Comparison of ENCODE assay signal across 9 cellular contexts in genomic region chr6:140586426-140587061, GRCh38.
A peak's percentile ranks its signal among the peaks of the same experiment; 100 is the strongest.
DNase-seq lines count a peak whose midpoint lies in the region; TF ChIP-seq lines count a peak whose summit lies in the region.
"Had no signal": no experiment of that assay in that cellular context is flagged by ENCODE, and none has a peak within 500 bp of the region (broad histone marks: within the 10 kb centered on the region; RNA-seq: fewer than 3 reads in every experiment).

No MANE protein-coding gene starts in this region.

- H3K27ac Mint-ChIP-seq in activated naive CD4-positive, alpha-beta T cell treated with anti-CD3 and anti-CD28 coated beads, Interleukin-2, amount 10 ng/mL, durations not matched to agents 7 days and 5 days, result no peak overlapping the region
- H3K27ac Mint-ChIP-seq in H9, result 0 out of 7 replicates have a peak overlapping the region, but pooled peaks of 1 of the 3 experiments have one; percentile 8

- no peak overlapping the region for H2BK5ac ChIP-seq in H9 (ENCODE audit: insufficient read length, low read length)

- H4K8ac ChIP-seq in H9 (replicated peaks; ENCODE audit: insufficient read length, low read depth, low read length), result no peak overlapping the region

- no peaks in the 10 kb centered on the region for H3K9me3 Mint-ChIP-seq in activated naive CD4-positive, alpha-beta T cell treated with anti-CD3 and anti-CD28 coated beads, Interleukin-2, amount 10 ng/mL, durations not matched to agents 7 days and 5 days
- H3K9me3 Mint-ChIP-seq in H9, result peaks cover 0 to 5% of the 10 kb centered on the region in 2 experiments; a peak in 3 of 5 replicates

- H3K36me3 Mint-ChIP-seq in activated naive CD4-positive, alpha-beta T cell treated with anti-CD3 and anti-CD28 coated beads, Interleukin-2, amount 10 ng/mL, durations not matched to agents 7 days and 5 days, result no peaks in the 10 kb centered on the region
- H3K36me3 Mint-ChIP-seq in H9 (ENCODE audit: insufficient read depth in 1 of 3, low read depth in 3 of 3), result peaks cover 0 to 1% (median 0%) of the 10 kb centered on the region in 3 experiments; a peak in 1 of 7 replicates

- no peak overlapping the region for H3K18ac ChIP-seq in H9 (ENCODE audit: insufficient read length, low read depth, low read length)

- no peak overlapping the region for H3K4me2 ChIP-seq in H9 (ENCODE audit: insufficient read depth, insufficient read length, low read length)

- H2AFZ ChIP-seq in H9 (ENCODE audit: low read length), result no peak overlapping the region

- CTCF ChIA-PET in activated naive CD4-positive, alpha-beta T cell treated with anti-CD3 and anti-CD28 coated beads, Interleukin-2, amount 10 ng/mL, durations not matched to agents 7 days and 5 days (lab: Charles Lee), result interaction anchor here (1.2 kb wide), 1 partner anchor 1217 kb away, joined by 3 read pairs; no protein-coding TSS in a partner anchor

- peaks cover 35% of the 10 kb centered on the region for H3K4me1 Mint-ChIP-seq in activated naive CD4-positive, alpha-beta T cell treated with anti-CD3 and anti-CD28 coated beads, Interleukin-2, amount 10 ng/mL, durations not matched to agents 7 days and 5 days
- H3K4me1 Mint-ChIP-seq in H9, result no peaks in the 10 kb centered on the region

- no peak overlapping the region for H3T11ph ChIP-seq in H9 (ENCODE audit: low read length)

- H3K56ac ChIP-seq in H9 (ENCODE audit: insufficient read length, low read depth, low read length), result no peak overlapping the region

- H3K14ac ChIP-seq in H9 (ENCODE audit: insufficient read depth, low read length), result no peak overlapping the region

- H3K23ac ChIP-seq in H9 (ENCODE audit: insufficient read length, low read depth, low read length), result no peak overlapping the region

- H3K27me3 ChIP-seq in H9 (ENCODE audit: insufficient read depth, low read length), result no peaks in the 10 kb centered on the region
- H3K27me3 ChIP-seq: cardiac muscle cell had no signal

- H3K79me1 ChIP-seq in H9 (ENCODE audit: insufficient read depth, low read depth, low read length, poor library complexity, severe bottlenecking), result no peaks in the 10 kb centered on the region

- H2BK15ac ChIP-seq in H9 (ENCODE audit: low read depth, low read length), result no peak overlapping the region

- no peaks in the 10 kb centered on the region for H4K20me1 ChIP-seq in H9 (ENCODE audit: control insufficient read depth, insufficient read depth, insufficient read length)

- no peak overlapping the region for H2AK5ac ChIP-seq in H9 (ENCODE audit: insufficient read length, low read length)

- no peak for TF ChIP-seq CTCF in H9 (conservative IDR thresholded peaks at IDR 0.05)

- DNase-seq in activated naive CD4-positive, alpha-beta T cell treated with Interleukin-2 at 50 U/mL for 16 hours, result peak; percentile 3
- DNase-seq in activated naive CD4-positive, alpha-beta T cell treated with anti-CD3 and anti-CD28 coated beads, Interleukin-2, amount 10 ng/mL, durations not matched to agents 7 days and 5 days, result no peak
- DNase-seq in H9 (no peak), M059J (ENCODE audit: low read depth) (peak; percentile 29), globus pallidus (ENCODE audit: low spot score) (no peak), anterior cingulate cortex (lab: John Stamatoyannopoulos, UW) (no peak), C1 segment of cervical spinal cord (lab: John Stamatoyannopoulos, UW) (no peak)
- peak; percentile 28 for DNase-seq in stimulated activated CD8-positive, alpha-beta memory T cell treated with anti-CD3 and anti-CD28 coated beads, Interleukin-4, amount 100 ng/mL, for 48 hours

- no CpG with 5 or more reads among the region's 3 CpGs for whole genome bisulfite sequencing in H9 (ENCODE audit: extremely low coverage, insufficient read length, low lambda C conversion rate)

- H2BK20ac ChIP-seq in H9 (ENCODE audit: low read depth, low read length, poor library complexity, severe bottlenecking), result no peak overlapping the region

- no peaks in the 10 kb centered on the region for H3K4me1 ChIP-seq in H9 (ENCODE audit: insufficient read depth, low read length)

- no peak overlapping the region for H3K9ac ChIP-seq in H9 (ENCODE audit: extremely low read depth, insufficient read length, low read length)

- H2BK12ac ChIP-seq in H9 (ENCODE audit: insufficient read length, low read depth, low read length), result no peak overlapping the region

- H3K23me2 ChIP-seq in H9 (ENCODE audit: insufficient read length, low read depth, low read length, poor library complexity, severe bottlenecking), result no peaks in the 10 kb centered on the region

- H2BK120ac ChIP-seq in H9 (ENCODE audit: low read depth, low read length, poor library complexity, severe bottlenecking), result no peak overlapping the region

- H3K27ac ChIP-seq in H9 (ENCODE audit: insufficient read length, low read depth, low read length), result no peak overlapping the region
- H3K27ac ChIP-seq: cardiac muscle cell had no signal

- no peaks in the 10 kb centered on the region for H3K79me2 ChIP-seq in H9 (ENCODE audit: insufficient read depth, low read length)

- H3K9me3 ChIP-seq in H9 (ENCODE audit: control insufficient read depth, low read depth, low read length), result no peaks in the 10 kb centered on the region

- no peak overlapping the region for H4K91ac ChIP-seq in H9 (ENCODE audit: insufficient read length, low read depth, low read length)

- no peak overlapping the region for H3K4ac ChIP-seq in H9 (ENCODE audit: low read depth, low read length)

- no peak overlapping the region for H3K4me3 Mint-ChIP-seq in activated naive CD4-positive, alpha-beta T cell treated with anti-CD3 and anti-CD28 coated beads, Interleukin-2, amount 10 ng/mL, durations not matched to agents 7 days and 5 days
- H3K4me3 Mint-ChIP-seq in H9, result no peak overlapping the region

- no peaks in the 10 kb centered on the region for H3K27me3 Mint-ChIP-seq in activated naive CD4-positive, alpha-beta T cell treated with anti-CD3 and anti-CD28 coated beads, Interleukin-2, amount 10 ng/mL, durations not matched to agents 7 days and 5 days
- H3K27me3 Mint-ChIP-seq in H9 (ENCODE audit: low read depth), result no peaks in the 10 kb centered on the region

- H4K5ac ChIP-seq in H9 (ENCODE audit: insufficient read length, low read depth, low read length), result peak overlapping the region; percentile 53

Comparison
In these comparisons a context has a peak if more than half of its experiments do, and no peak if none do; other contexts are left out.
1. DNase-seq: peak in activated naive CD4-positive, alpha-beta T cell treated with Interleukin-2 at 50 U/mL for 16 hours (single experiment), M059J (single experiment) and stimulated activated CD8-positive, alpha-beta memory T cell treated with anti-CD3 and anti-CD28 coated beads, Interleukin-4, amount 100 ng/mL, for 48 hours (single experiment); none in activated naive CD4-positive, alpha-beta T cell treated with anti-CD3 and anti-CD28 coated beads, Interleukin-2, amount 10 ng/mL, durations not matched to agents 7 days and 5 days (single experiment), H9 (single experiment), globus pallidus (single experiment), anterior cingulate cortex (0 of 58) and C1 segment of cervical spinal cord (0 of 14).